ENCODE assay signal across 1 cellular context in the genomic region with DNA sequence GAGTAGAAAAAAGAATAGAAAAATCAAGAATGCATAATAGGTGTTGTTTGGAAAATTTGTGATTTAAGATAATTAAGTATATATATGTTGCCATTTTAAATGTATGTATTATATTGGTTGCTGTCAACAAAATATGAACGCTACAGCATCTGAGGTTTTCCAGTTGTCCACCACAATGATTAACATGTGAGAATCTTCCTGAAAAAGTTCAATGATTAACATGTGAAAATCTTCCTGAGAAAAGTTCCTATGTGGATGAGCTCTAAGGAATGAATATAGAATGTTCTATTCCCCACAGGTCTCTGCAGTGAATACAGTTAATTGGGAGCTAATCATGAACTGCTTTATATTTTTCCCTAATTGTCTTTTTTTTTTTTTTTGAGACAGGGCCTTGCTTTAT.
TF ChIP-seq lines count a peak whose summit lies in the region.

No MANE protein-coding gene starts in this region.

TF ChIP-seq in HCT116, 20 proteins besides CTCF, POLR2A, EP300 and RAD21:
- TF ChIP-seq POLR2AphosphoS5 (IDR thresholded peaks at IDR 0.05; ENCODE audit: low read depth, low read length) (no peak), JUND (IDR thresholded peaks at IDR 0.05) (no peak), CBX3 (IDR thresholded peaks at IDR 0.05; ENCODE audit: low read depth) (no peak), TCF7L2 (IDR thresholded peaks at IDR 0.05; ENCODE audit: borderline replicate concordance, extremely low read depth, insufficient read depth, insufficient read length) (no peak), MAX (IDR thresholded peaks at IDR 0.05) (no peak), REST (IDR thresholded peaks at IDR 0.05; ENCODE audit: low read depth) (no peak), ATF3 (IDR thresholded peaks at IDR 0.05) (no peak), ELF1 (IDR thresholded peaks at IDR 0.05; ENCODE audit: borderline replicate concordance, low read depth) (no peak), EGR1 (IDR thresholded peaks at IDR 0.05; ENCODE audit: low read depth) (no peak), YY1 (IDR thresholded peaks at IDR 0.05; ENCODE audit: extremely low read depth, insufficient replicate concordance, low read depth, low read length) (no peak), EZH2 (IDR thresholded peaks at IDR 0.05) (no peak), ZNF274 (IDR thresholded peaks at IDR 0.05; ENCODE audit: low read depth, low read length) (no peak), ZFX (IDR thresholded peaks at IDR 0.05) (no peak), EZH2phosphoT487 (IDR thresholded peaks at IDR 0.05; ENCODE audit: borderline replicate concordance) (no peak), SP1 (IDR thresholded peaks at IDR 0.05; ENCODE audit: low read depth) (no peak), CEBPB (IDR thresholded peaks at IDR 0.05; ENCODE audit: low read depth) (no peak), SIN3A (IDR thresholded peaks at IDR 0.05; ENCODE audit: low read depth) (no peak), SRF (IDR thresholded peaks at IDR 0.05; ENCODE audit: low read depth) (no peak)
- TF ChIP-seq, protein P1, sequence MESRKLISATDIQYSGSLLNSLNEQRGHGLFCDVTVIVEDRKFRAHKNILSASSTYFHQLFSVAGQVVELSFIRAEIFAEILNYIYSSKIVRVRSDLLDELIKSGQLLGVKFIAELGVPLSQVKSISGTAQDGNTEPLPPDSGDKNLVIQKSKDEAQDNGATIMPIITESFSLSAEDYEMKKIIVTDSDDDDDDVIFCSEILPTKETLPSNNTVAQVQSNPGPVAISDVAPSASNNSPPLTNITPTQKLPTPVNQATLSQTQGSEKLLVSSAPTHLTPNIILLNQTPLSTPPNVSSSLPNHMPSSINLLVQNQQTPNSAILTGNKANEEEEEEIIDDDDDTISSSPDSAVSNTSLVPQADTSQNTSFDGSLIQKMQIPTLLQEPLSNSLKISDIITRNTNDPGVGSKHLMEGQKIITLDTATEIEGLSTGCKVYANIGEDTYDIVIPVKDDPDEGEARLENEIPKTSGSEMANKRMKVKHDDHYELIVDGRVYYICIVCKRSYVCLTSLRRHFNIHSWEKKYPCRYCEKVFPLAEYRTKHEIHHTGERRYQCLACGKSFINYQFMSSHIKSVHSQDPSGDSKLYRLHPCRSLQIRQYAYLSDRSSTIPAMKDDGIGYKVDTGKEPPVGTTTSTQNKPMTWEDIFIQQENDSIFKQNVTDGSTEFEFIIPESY (IDR thresholded peaks at IDR 0.05; ENCODE audit: extremely low read depth, insufficient replicate concordance, low read length): no peak
